In genomic region chr2:126886906-126887280, GRCh38 we compare ENCODE assay signal across 28 cellular contexts. TPM values are rescaled to one million over a fixed set of nuclear protein-coding genes. Genes with fewer than 3 reads are reported as not detected.
DNase-seq lines count a peak whose midpoint lies in the region; ATAC-seq, FAIRE-seq and TF ChIP-seq lines count a peak whose summit lies in the region.
"Had no signal": no experiment of that assay in that cellular context is flagged by ENCODE, and none has a peak within 500 bp of the region (broad histone marks: within the 10 kb centered on the region; RNA-seq: fewer than 3 reads in every experiment).

No MANE protein-coding gene starts in this region.

- H2AK5ac ChIP-seq in H1 (ENCODE audit: low read depth, low read length) = no peak overlapping the region

- no peaks in the 10 kb centered on the region for H3K79me1 ChIP-seq in H1 (ENCODE audit: low read depth, low read length)

- intact Hi-C loops in upper lobe of right lung (cut with DNase I) = no loop called here

- no peak for TF ChIP-seq RAD21 in H1 (IDR thresholded peaks at IDR 0.05 in 1 of 2, conservative IDR thresholded peaks at IDR 0.05 in 1 of 2; ENCODE audit: low read depth in 2 of 2, low read length in 2 of 2)

- H3K79me2 ChIP-seq in H1 (ENCODE audit: control insufficient read depth in 1 of 2, insufficient read depth in 2 of 2, low read length in 2 of 2) = no peaks in the 10 kb centered on the region

- H3K18ac ChIP-seq in H1 (ENCODE audit: extremely low read depth, low read length) = 0 out of 2 replicates have a peak overlapping the region, but pooled peaks have one; percentile 75

- H3K9me3 Mint-ChIP-seq in activated naive CD8-positive, alpha-beta T cell treated with anti-CD3 and anti-CD28 coated beads, Interleukin-2, amount 10 ng/mL, durations not matched to agents 7 days and 5 days = no peaks in the 10 kb centered on the region
- H3K9me3 Mint-ChIP-seq in activated naive CD8-positive, alpha-beta T cell treated with anti-CD3 and anti-CD28 coated beads for 36 hours = no peaks in the 10 kb centered on the region
- H3K9me3 Mint-ChIP-seq in naive B cell = no peaks in the 10 kb centered on the region
- H3K9me3 Mint-ChIP-seq: activated naive CD4-positive, alpha-beta T cell treated with anti-CD3 and anti-CD28 coated beads, Interleukin-2, amount 50 U/mL, for 24 hours; activated T-helper 1 cell treated with anti-CD3 and anti-CD28 coated beads, Interleukin-12 subunit alpha, Interleukin-12 subunit beta, Interleukin-2, Interleukin-4 antibody, amounts not matched to agents 30 ng/mL and 10 ng/mL and 1 ng/mL, durations not matched to agents 14 hours and 24 hours and 36 hours; neural crest cell; stimulated activated naive CD8-positive, alpha-beta T cell treated with anti-CD3 and anti-CD28 coated beads, Interleukin-15, Interleukin-2, amounts not matched to agents 100 ng/mL and 50 ng/mL, for 24 hours had no signal

- H2BK15ac ChIP-seq in H1 (ENCODE audit: low read length) = no peak overlapping the region

- peak overlapping the region; percentile 42 to 69; a peak in 3 of 4 replicates for H3K4me2 ChIP-seq in H1 (ENCODE audit: insufficient read depth in 1 of 2, low read depth in 2 of 2, low read length in 2 of 2)

- H3K4me3 ChIP-seq in H1 (ENCODE audit: extremely low read depth in 1 of 4, insufficient read depth in 2 of 4, low read depth in 3 of 4, low read length in 4 of 4) (peak overlapping the region in 1 of 4 experiments; percentile 47; a peak in 1 of 8 replicates), upper lobe of right lung (no peak overlapping the region)

- H4K20me1 ChIP-seq in H1 (replicated peaks in 1 of 2; ENCODE audit: control insufficient read depth in 1 of 2, insufficient read depth in 2 of 2, low read length in 2 of 2) = no peaks in the 10 kb centered on the region

- 83% methylated on average over 14 of the region's 14 CpGs; no CpG with 5 or more reads in 1 of the 2 experiments for WGBS in H1 (ENCODE audit: extremely low coverage in 1 of 2, insufficient coverage in 1 of 2, insufficient read length in 1 of 2, insufficient replicate concordance in 2 of 2, low coverage in 1 of 2, low lambda C conversion rate in 2 of 2, missing lambda C conversion rate in 1 of 2), 2 experiments

- H3K9ac ChIP-seq in H1 (replicated peaks in 1 of 4; ENCODE audit: extremely low read depth in 1 of 4, low read depth in 3 of 4, low read length in 3 of 4) = no peak overlapping the region
- H3K9ac ChIP-seq: GM23248 had no signal

- H3K4me1 Mint-ChIP-seq in activated naive CD8-positive, alpha-beta T cell treated with anti-CD3 and anti-CD28 coated beads, Interleukin-2, amount 10 ng/mL, durations not matched to agents 7 days and 5 days = peaks cover 4% of the 10 kb centered on the region
- H3K4me1 Mint-ChIP-seq in activated naive CD8-positive, alpha-beta T cell treated with anti-CD3 and anti-CD28 coated beads for 36 hours = peaks cover 2% of the 10 kb centered on the region
- H3K4me1 Mint-ChIP-seq in naive B cell = peaks cover 8 to 10% (median 9%) of the 10 kb centered on the region in 3 donors

- H2BK120ac ChIP-seq in H1 (replicated peaks; ENCODE audit: low read depth, low read length) = no peak overlapping the region

- no peaks in the 10 kb centered on the region; the same call in 1 of the 2 replicates for H3K23me2 ChIP-seq in H1 (ENCODE audit: low read depth, low read length)

- FAIRE-seq in H1 (lab: Jason Lieb, UNC) = no peak
- FAIRE-seq: frontal cortex, HepG2 had no signal

- no peak for ATAC-seq in activated naive CD8-positive, alpha-beta T cell treated with anti-CD3 and anti-CD28 coated beads, Interleukin-2, amount 10 ng/mL, durations not matched to agents 7 days and 5 days (ENCODE audit: low read depth)
- ATAC-seq in naive B cell (ENCODE audit: low read depth in 2 of 2) (no peak), upper lobe of right lung (no peak), HG03097 (IDR thresholded peaks at IDR 0.05; ENCODE audit: low FRiP score, unreplicated experiment) (no peak)

- H2BK5ac ChIP-seq in H1 (ENCODE audit: low read depth, low read length) = no peak overlapping the region

- no peak overlapping the region for H3K27ac Mint-ChIP-seq in activated naive CD8-positive, alpha-beta T cell treated with anti-CD3 and anti-CD28 coated beads, Interleukin-2, amount 10 ng/mL, durations not matched to agents 7 days and 5 days
- no peak overlapping the region for H3K27ac Mint-ChIP-seq in activated naive CD8-positive, alpha-beta T cell treated with anti-CD3 and anti-CD28 coated beads for 36 hours
- H3K27ac Mint-ChIP-seq in naive B cell = peak overlapping the region in 1 of 6 donors; percentile 80
- H3K27ac Mint-ChIP-seq: activated naive CD4-positive, alpha-beta T cell treated with anti-CD3 and anti-CD28 coated beads, Interleukin-2, amount 50 U/mL, for 24 hours; activated T-helper 1 cell treated with anti-CD3 and anti-CD28 coated beads, Interleukin-12 subunit alpha, Interleukin-12 subunit beta, Interleukin-2, Interleukin-4 antibody, amounts not matched to agents 30 ng/mL and 10 ng/mL and 1 ng/mL, durations not matched to agents 14 hours and 24 hours and 36 hours had no signal

- no peak for DNase-seq in activated naive CD8-positive, alpha-beta T cell treated with anti-CD3 and anti-CD28 coated beads, Interleukin-2, amount 10 ng/mL, durations not matched to agents 7 days and 5 days
- no peak for DNase-seq in activated naive CD8-positive, alpha-beta T cell treated with anti-CD3 and anti-CD28 coated beads for 36 hours
- DNase-seq in H1 (ENCODE audit: low read depth in 1 of 2, low spot score in 2 of 2) (no peak), naive B cell (no peak), upper lobe of right lung (peak; percentile 42), EL (no peak)
- DNase-seq in activated CD4-positive, alpha-beta T cell treated with anti-CD3 and anti-CD28 coated beads for 1 hour = no peak
- DNase-seq: activated CD4-positive, alpha-beta T cell treated with anti-CD3 and anti-CD28 coated beads for 4 hours; central memory CD4-positive, alpha-beta T cell; DND-41; NCI-H1105; NCI-H2081 treated with DMSO at 0.1 percent for 48 hours; SIG-M5 had no signal

- no peak overlapping the region for H3K27ac ChIP-seq in H1 (ENCODE audit: low read depth, low read length)
- H3K27ac ChIP-seq in upper lobe of right lung = no peak overlapping the region
- H3K27ac ChIP-seq: ascending aorta, epithelial cell of prostate, GM23248, skin epidermis had no signal

- TF ChIP-seq CTCF in H1 (IDR thresholded peaks at IDR 0.05; ENCODE audit: control extremely low read depth in 1 of 3, insufficient read depth in 1 of 3, low read depth in 1 of 3, low read length in 3 of 3) (no peak), upper lobe of right lung (IDR thresholded peaks at IDR 0.05) (no peak)

- H3K4me1 ChIP-seq in H1 (replicated peaks in 1 of 4; ENCODE audit: control insufficient read depth in 3 of 4, insufficient read depth in 4 of 4, low read length in 3 of 4) = peaks cover 0 to 12% (median 7%) of the 10 kb centered on the region in 4 experiments; a peak in 5 of 7 replicates
- no peaks in the 10 kb centered on the region for H3K4me1 ChIP-seq in upper lobe of right lung
- H3K4me1 ChIP-seq: ascending aorta had no signal

- H3K56ac ChIP-seq in H1 (replicated peaks; ENCODE audit: insufficient read length, low read depth, low read length) = no peak overlapping the region

- H3K36me3 ChIP-seq in H1 (ENCODE audit: control insufficient read depth in 2 of 4, insufficient read depth in 4 of 4, low read length in 3 of 4) (no peaks in the 10 kb centered on the region), upper lobe of right lung (no peaks in the 10 kb centered on the region)
- H3K36me3 ChIP-seq: ascending aorta had no signal

- no peak overlapping the region for H2AFZ ChIP-seq in H1 (ENCODE audit: low read length)

- H3K27me3 Mint-ChIP-seq in activated naive CD8-positive, alpha-beta T cell treated with anti-CD3 and anti-CD28 coated beads, Interleukin-2, amount 10 ng/mL, durations not matched to agents 7 days and 5 days = no peaks in the 10 kb centered on the region
- peaks cover 23% of the 10 kb centered on the region for H3K27me3 Mint-ChIP-seq in activated naive CD8-positive, alpha-beta T cell treated with anti-CD3 and anti-CD28 coated beads for 36 hours
- peaks cover 14 to 31% (median 30%) of the 10 kb centered on the region in 3 donors for H3K27me3 Mint-ChIP-seq in naive B cell

- TF ChIP-seq POLR2A in H1 (IDR thresholded peaks at IDR 0.05; ENCODE audit: control extremely low read depth in 1 of 2, low read depth in 2 of 2, low read length in 2 of 2) = no peak

- 0 out of 2 replicates have a peak overlapping the region, but pooled peaks have one; percentile 1 for H2BK20ac ChIP-seq in H1 (ENCODE audit: low read length)

- H3K4ac ChIP-seq in H1 (replicated peaks; ENCODE audit: insufficient read length, low read depth, low read length) = no peak overlapping the region

- no peak overlapping the region for H4K5ac ChIP-seq in H1 (ENCODE audit: insufficient read length, low read depth, low read length)

- H3K9me3 ChIP-seq in H1 (ENCODE audit: insufficient read depth in 2 of 2, low read depth in 1 of 2, low read length in 1 of 2) = no peaks in the 10 kb centered on the region
- H3K9me3 ChIP-seq in upper lobe of right lung = no peaks in the 10 kb centered on the region
- H3K9me3 ChIP-seq: ascending aorta had no signal

- no peak overlapping the region; the same call in 1 of the 2 replicates for H4K8ac ChIP-seq in H1 (ENCODE audit: extremely low read depth, insufficient read depth, low read length)

- TF ChIP-seq EP300 in H1 (IDR thresholded peaks at IDR 0.05; ENCODE audit: borderline replicate concordance in 1 of 2, low read depth in 2 of 2, low read length in 2 of 2) = no peak

- H2BK12ac ChIP-seq in H1 (ENCODE audit: low read depth, low read length) = peak overlapping the region; percentile 68; the same call in 1 of the 2 replicates

- H4K91ac ChIP-seq in H1 (replicated peaks; ENCODE audit: insufficient read length, low read length) = no peak overlapping the region

- H3K27me3 ChIP-seq in H1 (replicated peaks in 1 of 4; ENCODE audit: control insufficient read depth in 3 of 4, extremely low read depth in 1 of 4, insufficient read depth in 3 of 4, low read length in 3 of 4) (peaks cover 0 to 9% (median 5%) of the 10 kb centered on the region in 4 experiments; a peak in 3 of 7 replicates), upper lobe of right lung (no peaks in the 10 kb centered on the region)
- H3K27me3 ChIP-seq: ascending aorta had no signal

- no peaks in the 10 kb centered on the region for H3K36me3 Mint-ChIP-seq in activated naive CD8-positive, alpha-beta T cell treated with anti-CD3 and anti-CD28 coated beads, Interleukin-2, amount 10 ng/mL, durations not matched to agents 7 days and 5 days
- H3K36me3 Mint-ChIP-seq in activated naive CD8-positive, alpha-beta T cell treated with anti-CD3 and anti-CD28 coated beads for 36 hours = no peaks in the 10 kb centered on the region
- H3K36me3 Mint-ChIP-seq in naive B cell = peaks cover 0 to 8% of the 10 kb centered on the region in 2 donors
- H3K36me3 Mint-ChIP-seq: activated naive CD4-positive, alpha-beta T cell treated with anti-CD3 and anti-CD28 coated beads, Interleukin-2, amount 50 U/mL, for 24 hours had no signal

- H3K14ac ChIP-seq in H1 (ENCODE audit: insufficient read length) = no peak overlapping the region

- H3K23ac ChIP-seq in H1 (ENCODE audit: insufficient read length) = no peak overlapping the region

- H3K4me3 Mint-ChIP-seq in activated naive CD8-positive, alpha-beta T cell treated with anti-CD3 and anti-CD28 coated beads, Interleukin-2, amount 10 ng/mL, durations not matched to agents 7 days and 5 days = peak overlapping the region; percentile 68
- H3K4me3 Mint-ChIP-seq in activated naive CD8-positive, alpha-beta T cell treated with anti-CD3 and anti-CD28 coated beads for 36 hours = no peak overlapping the region
- H3K4me3 Mint-ChIP-seq in naive B cell = peak overlapping the region in 5 of 8 donors; percentile 26 to 71 (median 59)
- H3K4me3 Mint-ChIP-seq: activated naive CD4-positive, alpha-beta T cell treated with anti-CD3 and anti-CD28 coated beads, Interleukin-2, amount 50 U/mL, for 24 hours; neural crest cell; stimulated activated naive CD8-positive, alpha-beta T cell treated with anti-CD3 and anti-CD28 coated beads, Interleukin-15, Interleukin-2, amounts not matched to agents 100 ng/mL and 50 ng/mL, for 24 hours had no signal

- POLR2A ChIA-PET in activated naive CD8-positive, alpha-beta T cell treated with anti-CD3 and anti-CD28 coated beads, Interleukin-2, amount 10 ng/mL, durations not matched to agents 7 days and 5 days (lab: Charles Lee) = no interaction called here
- POLR2A ChIA-PET in H1 (lab: Charles Lee; ENCODE audit: partially characterized antibody) = interaction anchor here (1.3 kb wide), 1 partner anchor 35 kb away, joined by 3 read pairs; no protein-coding TSS in a partner anchor

- CTCF ChIA-PET in H1 (lab: Charles Lee; ENCODE audit: partially characterized antibody) = interaction anchor here (0.7 to 4.4 kb wide), 16 partner anchors 8 to 571 kb away, joined by 3 to 23 read pairs (median 4); partner anchors contain the start of gene TEX51

RNA-seq across cellular contexts. Expression of gene TEX51, which starts 11.8 kb away (rescaled TPM):
- total RNA-seq in activated naive CD8-positive, alpha-beta T cell treated with anti-CD3 and anti-CD28 coated beads, Interleukin-2, amount 10 ng/mL, durations not matched to agents 7 days and 5 days = not detected
- total RNA-seq in activated naive CD8-positive, alpha-beta T cell treated with anti-CD3 and anti-CD28 coated beads for 36 hours = not detected
- not detected in 2 replicates for total RNA-seq in H1 (2021; fragmentation: NEBNext Ultra II Directional; extraction: Animal tissue kit (Norgen Biotek cat#: 25700))
- polyA plus RNA-seq in H1 (2011; rRNA removed) (not detected in 2 replicates), naive B cell (ENCODE audit: low read depth in 6 of 6) (not detected)
- polyA plus RNA-seq in H1 (2011; cell fraction: cytosol; rRNA removed) = not detected
- polyA plus RNA-seq in H1 (2011; cell fraction: nucleus; rRNA removed) = not detected
- not detected in 4 replicates for polyA plus RNA-seq in H1 (2012, experiment 1 of 2)
- polyA plus RNA-seq in H1 (2012, experiment 2 of 2) = not detected
- not detected for polyA plus RNA-seq in H1 (2013, experiment 1 of 2)
- not detected for polyA plus RNA-seq in H1 (2013, experiment 2 of 2)
- polyA minus RNA-seq in H1 (2011; rRNA and poly(A)+ RNA removed) = not detected in 2 replicates
- not detected for polyA minus RNA-seq in H1 (2011; cell fraction: cytosol; rRNA and poly(A)+ RNA removed)
- polyA minus RNA-seq in H1 (2011; cell fraction: nucleus; rRNA and poly(A)+ RNA removed) = not detected
- total RNA-seq in upper lobe of right lung = not detected
- total RNA-seq: A172; activated T-helper 1 cell treated with anti-CD3 and anti-CD28 coated beads, Interleukin-12 subunit alpha, Interleukin-12 subunit beta, Interleukin-2, Interleukin-4 antibody, amounts not matched to agents 30 ng/mL and 10 ng/mL and 1 ng/mL, durations not matched to agents 14 hours and 24 hours and 36 hours; ascending aorta; frontal cortex; GM23248; HepG2; neural crest cell; PC-3; pulmonary artery endothelial cell had no signal
- polyA plus RNA-seq: BJ, GM23248, HepG2 had no signal
